Comparison of ENCODE assay signal across 8 cellular contexts in the genomic region with DNA sequence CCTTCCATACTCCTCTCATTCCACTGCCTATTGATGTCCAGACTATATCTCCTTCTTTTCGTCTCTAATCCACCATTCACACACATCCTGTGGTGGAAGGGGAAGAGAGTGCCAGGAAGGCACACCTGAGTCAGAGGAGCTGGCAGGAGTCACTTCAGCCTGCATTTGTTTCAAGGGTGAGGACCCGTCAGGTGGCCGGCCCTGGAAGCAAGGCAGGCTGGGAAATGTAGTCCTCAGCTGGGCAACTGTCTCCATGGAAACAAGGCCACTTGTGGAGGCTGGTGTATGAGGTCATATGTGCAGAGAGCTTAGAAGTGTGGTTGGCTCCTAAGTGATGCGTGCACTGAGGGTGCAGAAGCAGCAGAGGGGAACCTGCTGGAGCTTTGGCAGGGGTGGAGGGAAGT.
DNase-seq lines count a peak whose midpoint lies in the region; ATAC-seq lines count a peak whose summit lies in the region.

No MANE protein-coding gene starts in this region.

- DNase-seq in COLO668 (lab: John Stamatoyannopoulos, UW; ENCODE audit: unreplicated experiment) (peak; percentile 59), SK-N-DZ (ENCODE audit: low spot score) (peak; percentile 82), iPS-NIHi7 (ENCODE audit: extremely low spot score) (peak; percentile 85), cortex of kidney (lab: John Stamatoyannopoulos, UW) (no peak)
- DNase-seq in activated CD4-positive, CD25-positive, alpha-beta regulatory T cell (lab: John Stamatoyannopoulos, UW) = no peak

- ATAC-seq in GM18909 (IDR thresholded peaks at IDR 0.05; ENCODE audit: poor library complexity, unreplicated experiment) = peak; percentile 76
- peak; percentile 77 for ATAC-seq in HG03469 (IDR thresholded peaks at IDR 0.05; ENCODE audit: unreplicated experiment)
- no peak for ATAC-seq in HG03108 (IDR thresholded peaks at IDR 0.05; ENCODE audit: unreplicated experiment)

Comparison
In these comparisons a context has a peak if more than half of its experiments do, and no peak if none do; other contexts are left out.
1. DNase-seq: peak in COLO668 (single experiment), SK-N-DZ (single experiment) and iPS-NIHi7 (single experiment); none in cortex of kidney (single experiment) and activated CD4-positive, CD25-positive, alpha-beta regulatory T cell (0 of 4).